In the genomic region with DNA sequence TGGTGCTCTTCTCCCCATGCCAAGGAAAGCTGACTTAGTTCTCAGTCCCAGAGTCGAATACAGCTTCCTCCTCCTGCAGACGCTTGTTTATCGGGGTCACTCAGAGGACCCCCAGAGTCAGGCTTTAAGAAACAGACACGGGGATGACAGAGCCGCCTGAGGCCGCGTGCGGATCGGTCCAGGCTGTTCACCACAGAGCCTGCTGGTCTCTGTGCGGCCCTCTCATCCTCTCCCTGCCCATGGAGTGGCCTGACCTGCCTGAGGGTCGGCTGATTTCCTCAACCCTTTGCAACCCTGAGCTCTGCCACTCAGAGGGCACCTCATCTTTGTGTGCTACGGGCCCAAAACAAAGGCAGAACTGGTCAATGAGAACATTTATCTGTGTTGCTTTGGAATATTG, we compare ENCODE assay signal across 21 cellular contexts. TPM values are rescaled to one million over a fixed set of nuclear protein-coding genes. Genes with fewer than 3 reads are reported as not detected.
"Had no signal": no experiment of that assay in that cellular context is flagged by ENCODE, and none has a peak within 500 bp of the region (broad histone marks: within the 10 kb centered on the region; RNA-seq: fewer than 3 reads in every experiment).

No MANE protein-coding gene starts in this region.

- H3K27ac Mint-ChIP-seq: activated B cell treated with CpG ODN at 0.5 μM for 24 hours; activated CD8-positive, alpha-beta T cell treated with anti-CD3 and anti-CD28 coated beads for 36 hours; activated naive CD4-positive, alpha-beta T cell treated with anti-CD3 and anti-CD28 coated beads, Interleukin-2, amount 50 U/mL, for 72 hours; activated T-cell treated with anti-CD3 and anti-CD28 coated beads, Interleukin-2, amount 50 U/mL, for 24 hours had no signal

- H3K9me3 Mint-ChIP-seq: activated B cell treated with CpG ODN at 0.5 μM for 24 hours; activated CD8-positive, alpha-beta T cell treated with anti-CD3 and anti-CD28 coated beads for 36 hours; activated naive CD4-positive, alpha-beta T cell treated with anti-CD3 and anti-CD28 coated beads, Interleukin-2, amount 50 U/mL, for 72 hours; activated T-cell treated with anti-CD3 and anti-CD28 coated beads, Interleukin-2, amount 50 U/mL, for 24 hours; neural crest cell had no signal

- H3K36me3 Mint-ChIP-seq: activated naive CD4-positive, alpha-beta T cell treated with anti-CD3 and anti-CD28 coated beads, Interleukin-2, amount 50 U/mL, for 72 hours had no signal

- H3K4me3 ChIP-seq: cardiac muscle cell, dorsolateral prefrontal cortex, lung, tibial artery, vagina had no signal

- H3K9me3 ChIP-seq: tibial artery, vagina had no signal

- ATAC-seq: activated CD8-positive, alpha-beta T cell treated with anti-CD3 and anti-CD28 coated beads for 36 hours; activated naive CD4-positive, alpha-beta T cell treated with anti-CD3 and anti-CD28 coated beads, Interleukin-2, amount 50 U/mL, for 72 hours; foreskin keratinocyte; stimulated activated naive CD8-positive, alpha-beta T cell treated with anti-CD3 and anti-CD28 coated beads, Interleukin-15, Interleukin-2, amounts not matched to agents 100 U/mL and 50 U/mL, for 24 hours had no signal

- H3K27ac ChIP-seq: cardiac muscle cell, dorsolateral prefrontal cortex, foreskin keratinocyte, tibial artery, vagina had no signal

- H3K4me1 ChIP-seq: foreskin keratinocyte had no signal

- H3K4me3 Mint-ChIP-seq: activated B cell treated with CpG ODN at 0.5 μM for 24 hours, neural crest cell had no signal

- H3K36me3 ChIP-seq: cardiac muscle cell, tibial artery, vagina had no signal

- DNase-seq: activated B cell treated with CpG ODN at 0.5 μM for 24 hours; activated CD4-positive, alpha-beta T cell treated with anti-CD3 and anti-CD28 coated beads for 4 hours; activated CD8-positive, alpha-beta T cell treated with anti-CD3 and anti-CD28 coated beads for 36 hours; activated gamma-delta T cell treated with Interleukin-2 at 50 U/mL for 16 hours; activated T-cell treated with anti-CD3 and anti-CD28 coated beads, Interleukin-2, amount 50 U/mL, for 24 hours; amniotic stem cell; dorsolateral prefrontal cortex; foreskin keratinocyte; hippocampal formation; stimulated activated CD4-positive, alpha-beta T cell treated with anti-CD3 and anti-CD28 coated beads, Interleukin-12 subunit alpha, Interleukin-12 subunit beta, amount 100 ng/mL, for 4 hours; stimulated activated CD4-positive, alpha-beta T cell treated with anti-CD3 and anti-CD28 coated beads, Interleukin-1b, Interleukin-23, amount 100 ng/mL, for 48 hours; stimulated activated naive CD8-positive, alpha-beta T cell treated with anti-CD3 and anti-CD28 coated beads, Interleukin-15, Interleukin-2, amounts not matched to agents 100 U/mL and 50 U/mL, for 24 hours; substantia nigra; tibial artery had no signal

- H3K4me1 Mint-ChIP-seq: activated B cell treated with CpG ODN at 0.5 μM for 24 hours, neural crest cell had no signal

RNA-seq across cellular contexts. Expression of a gene that starts 2.1 kb away (rescaled TPM):
- total RNA-seq: activated B cell treated with CpG ODN at 0.5 μM for 24 hours, mononuclear cell, osteoblast had no signal
